In the genomic region with DNA sequence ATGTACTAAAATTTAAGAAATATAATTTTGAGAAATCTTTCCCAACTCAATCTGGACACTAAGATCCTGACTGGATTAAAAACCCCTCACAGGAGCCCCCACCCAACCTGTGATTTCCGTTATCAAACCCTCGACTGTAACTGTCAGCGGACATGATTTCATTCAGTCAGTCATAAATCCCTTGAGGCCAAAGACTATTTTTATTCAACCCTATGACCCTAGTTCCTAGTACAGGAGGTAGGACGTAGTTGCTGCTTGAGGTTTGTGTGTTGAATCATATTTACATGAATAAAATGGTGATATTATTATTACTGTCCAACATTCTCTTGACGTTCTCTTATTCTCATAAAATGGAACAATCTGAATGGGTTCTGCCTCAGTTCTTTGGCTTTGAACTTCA, we compare ENCODE assay signal across 17 cellular contexts.
"Had no signal": no experiment of that assay in that cellular context is flagged by ENCODE, and none has a peak within 500 bp of the region (broad histone marks: within the 10 kb centered on the region; RNA-seq: fewer than 3 reads in every experiment).

No MANE protein-coding gene starts in this region.

- H3K36me3 ChIP-seq: MG63, Peyer's patch had no signal

- H3K27ac ChIP-seq: Peyer's patch had no signal

- H3K27ac Mint-ChIP-seq: activated CD8-positive, alpha-beta T cell treated with anti-CD3 and anti-CD28 coated beads, Interleukin-2, amount 10 ng/mL, durations not matched to agents 7 days and 5 days; T-helper 1 cell treated with Interleukin-12 subunit alpha and Interleukin-12 subunit beta and Interleukin-4 antibody, amounts not matched to agents 30 μg/mL and 1 μg/mL, for 36 hours had no signal

- H3K9me3 ChIP-seq: MG63, Peyer's patch had no signal

- H3K4me3 ChIP-seq: MG63, Peyer's patch had no signal

- H3K4me1 ChIP-seq: Peyer's patch had no signal

- H3K27me3 ChIP-seq: MG63, Peyer's patch had no signal

- DNase-seq: activated CD4-positive, alpha-beta T cell treated with anti-CD3 and anti-CD28 coated beads for 4 hours; activated CD8-positive, alpha-beta memory T cell treated with anti-CD3 and anti-CD28 coated beads, Interleukin-2, amount 50 U/mL, for 48 hours; activated CD8-positive, alpha-beta T cell treated with anti-CD3 and anti-CD28 coated beads, Interleukin-2, amount 10 ng/mL, durations not matched to agents 7 days and 5 days; activated naive CD4-positive, alpha-beta T cell treated with anti-CD3 and anti-CD28 coated beads, Interleukin-2, amount 50 U/mL, for 16 hours; activated T-cell treated with anti-CD3 and anti-CD28 coated beads, Interleukin-2, amount 50 U/mL, for 1 hour; aorta; caudate nucleus; MG63; NCI-H1092 treated with DMSO at 0.1 percent for 48 hours; NCI-H1436; NCI-H1694 treated with DMSO at 0.1 percent for 48 hours; NCI-H2029 treated with DMSO at 0.1 percent for 48 hours; NCI-H510A treated with DMSO at 0.1 percent for 48 hours; NCI-H69; Peyer's patch; SHP77 treated with DMSO at 0.1 percent for 48 hours had no signal

- H3K4me3 Mint-ChIP-seq: activated CD8-positive, alpha-beta T cell treated with anti-CD3 and anti-CD28 coated beads, Interleukin-2, amount 10 ng/mL, durations not matched to agents 7 days and 5 days; T-helper 1 cell treated with Interleukin-12 subunit alpha and Interleukin-12 subunit beta and Interleukin-4 antibody, amounts not matched to agents 30 μg/mL and 1 μg/mL, for 36 hours had no signal

- H3K9me3 Mint-ChIP-seq: T-helper 1 cell treated with Interleukin-12 subunit alpha and Interleukin-12 subunit beta and Interleukin-4 antibody, amounts not matched to agents 30 μg/mL and 1 μg/mL, for 36 hours had no signal
